Comparison of ENCODE assay signal across 17 cellular contexts in genomic region chr13:28680541-28680940, GRCh38. TPM values are rescaled to one million over a fixed set of nuclear protein-coding genes. Genes with fewer than 3 reads are reported as not detected.
DNase-seq lines count a peak whose midpoint lies in the region; ATAC-seq and FAIRE-seq lines count a peak whose summit lies in the region.
"Had no signal": no experiment of that assay in that cellular context is flagged by ENCODE, and none has a peak within 500 bp of the region (broad histone marks: within the 10 kb centered on the region; RNA-seq: fewer than 3 reads in every experiment).

No MANE protein-coding gene starts in this region.

- FAIRE-seq in GM19239 (lab: Jason Lieb, UNC), result peak; percentile 48
- FAIRE-seq: HTR-8/SVneo had no signal

- no peak for ATAC-seq in central memory CD8-positive, alpha-beta T cell (replicated peaks; ENCODE audit: extremely low read depth, poor library complexity, severe bottlenecking)
- no peak for ATAC-seq in HG03039 (IDR thresholded peaks at IDR 0.05; ENCODE audit: unreplicated experiment)

- no peak for DNase-seq in activated naive CD8-positive, alpha-beta T cell treated with anti-CD3 and anti-CD28 coated beads for 36 hours
- DNase-seq in GM19239 (ENCODE audit: insufficient read length, low spot score), result no peak
- DNase-seq in central memory CD8-positive, alpha-beta T cell (ENCODE audit: low spot score in 2 of 2), result no peak
- no peak for DNase-seq in Ammon's horn (ENCODE audit: low spot score)
- DNase-seq: BE2C; C1 segment of cervical spinal cord; CD4-positive, CD25-positive, alpha-beta regulatory T cell; DMS153; DMS79; GDM1; GM23248; HCEC 1CT; IMR-90; KBM-7 had no signal

- H3K36me3 Mint-ChIP-seq in activated naive CD8-positive, alpha-beta T cell, result no peaks in the 10 kb centered on the region
- peaks cover 6% of the 10 kb centered on the region for H3K36me3 Mint-ChIP-seq in activated naive CD8-positive, alpha-beta T cell treated with anti-CD3 and anti-CD28 coated beads for 36 hours
- peaks cover 29% of the 10 kb centered on the region for H3K36me3 Mint-ChIP-seq in central memory CD8-positive, alpha-beta T cell (ENCODE audit: insufficient read depth)

- no peak overlapping the region for H3K4me3 Mint-ChIP-seq in activated naive CD8-positive, alpha-beta T cell
- H3K4me3 Mint-ChIP-seq in activated naive CD8-positive, alpha-beta T cell treated with anti-CD3 and anti-CD28 coated beads for 36 hours, result no peak overlapping the region
- H3K4me3 Mint-ChIP-seq in central memory CD8-positive, alpha-beta T cell, result no peak overlapping the region
- H3K4me3 Mint-ChIP-seq: CD4-positive, CD25-positive, alpha-beta regulatory T cell had no signal

- no peaks in the 10 kb centered on the region for H3K27me3 Mint-ChIP-seq in activated naive CD8-positive, alpha-beta T cell
- no peaks in the 10 kb centered on the region for H3K27me3 Mint-ChIP-seq in activated naive CD8-positive, alpha-beta T cell treated with anti-CD3 and anti-CD28 coated beads for 36 hours
- H3K27me3 Mint-ChIP-seq in central memory CD8-positive, alpha-beta T cell, result no peaks in the 10 kb centered on the region
- H3K27me3 Mint-ChIP-seq: CD4-positive, CD25-positive, alpha-beta regulatory T cell had no signal

- no peaks in the 10 kb centered on the region for H3K9me3 Mint-ChIP-seq in activated naive CD8-positive, alpha-beta T cell (ENCODE audit: low read depth)
- H3K9me3 Mint-ChIP-seq in activated naive CD8-positive, alpha-beta T cell treated with anti-CD3 and anti-CD28 coated beads for 36 hours, result no peaks in the 10 kb centered on the region
- no peaks in the 10 kb centered on the region for H3K9me3 Mint-ChIP-seq in central memory CD8-positive, alpha-beta T cell

- peak overlapping the region; percentile 28 for H3K27ac Mint-ChIP-seq in activated naive CD8-positive, alpha-beta T cell
- H3K27ac Mint-ChIP-seq in activated naive CD8-positive, alpha-beta T cell treated with anti-CD3 and anti-CD28 coated beads for 36 hours, result no peak overlapping the region
- peak overlapping the region; percentile 57 for H3K27ac Mint-ChIP-seq in central memory CD8-positive, alpha-beta T cell (ENCODE audit: low read depth)
- H3K27ac Mint-ChIP-seq: CD4-positive, CD25-positive, alpha-beta regulatory T cell had no signal

- H3K4me1 Mint-ChIP-seq in activated naive CD8-positive, alpha-beta T cell (ENCODE audit: low read depth), result no peaks in the 10 kb centered on the region
- H3K4me1 Mint-ChIP-seq in activated naive CD8-positive, alpha-beta T cell treated with anti-CD3 and anti-CD28 coated beads for 36 hours, result no peaks in the 10 kb centered on the region
- no peaks in the 10 kb centered on the region for H3K4me1 Mint-ChIP-seq in central memory CD8-positive, alpha-beta T cell

RNA-seq across cellular contexts. Expression of gene POMP, which starts 21.6 kb away (rescaled TPM):
- 100 to 1,000 TPM; 134 TPM for total RNA-seq in activated naive CD8-positive, alpha-beta T cell treated with anti-CD3 and anti-CD28 coated beads for 36 hours

RNA-seq across cellular contexts. Expression of gene SLC46A3, which starts 38.2 kb away (rescaled TPM):
- 1 to 10 TPM; 2.6 to 3.2 TPM for total RNA-seq in activated naive CD8-positive, alpha-beta T cell treated with anti-CD3 and anti-CD28 coated beads for 36 hours
